9 cellular contexts compared by ENCODE assay signal in genomic region chr2:231189571-231190495, GRCh38. TPM values are rescaled to one million over a fixed set of nuclear protein-coding genes. Genes with fewer than 3 reads are reported as not detected.
DNase-seq lines count a peak whose midpoint lies in the region; ATAC-seq, FAIRE-seq and TF ChIP-seq lines count a peak whose summit lies in the region.
"Had no signal": no experiment of that assay in that cellular context is flagged by ENCODE, and none has a peak within 500 bp of the region (broad histone marks: within the 10 kb centered on the region; RNA-seq: fewer than 3 reads in every experiment).

No MANE protein-coding gene starts in this region.

- no peak for TF ChIP-seq EP300 in esophagus muscularis mucosa (IDR thresholded peaks at IDR 0.05)

- no peak for FAIRE-seq in GM12891 (lab: Jason Lieb, UNC)

- no peaks in the 10 kb centered on the region for H3K4me1 ChIP-seq in Peyer's patch
- H3K4me1 ChIP-seq in esophagus muscularis mucosa, result peaks cover 27 to 76% (median 69%) of the 10 kb centered on the region in 4 donors
- H3K4me1 ChIP-seq in mesodermal cell (ENCODE audit: control insufficient read depth, insufficient read depth, low read length, poor library complexity, severe bottlenecking), result peaks cover 8% of the 10 kb centered on the region

- ATAC-seq in GM18858 (IDR thresholded peaks at IDR 0.05; ENCODE audit: unreplicated experiment), result no peak

- intact Hi-C loops in esophagus muscularis mucosa (cut with DNase I), result loop anchor here (2.0 kb wide), 1 partner anchor 85 kb away; no protein-coding TSS in a partner anchor

- 69% methylated on average over 20 of the region's 22 CpGs for WGBS in esophagus muscularis mucosa
- WGBS in mesodermal cell (ENCODE audit: insufficient coverage in 2 of 2), 2 experiments, result 70 to 79% methylated on average over 12 to 16 of the region's 22 CpGs

- TF ChIP-seq POLR2A in Peyer's patch (IDR thresholded peaks at IDR 0.05) (no peak), esophagus muscularis mucosa (IDR thresholded peaks at IDR 0.05; ENCODE audit: low read depth) (no peak), GM12891 (IDR thresholded peaks at IDR 0.05; ENCODE audit: low read depth, low read length) (no peak)

- TF ChIP-seq CTCF in Peyer's patch (IDR thresholded peaks at IDR 0.05), result no peak
- TF ChIP-seq CTCF in esophagus muscularis mucosa (IDR thresholded peaks at IDR 0.05), result no peak

- DNase-seq in Peyer's patch (peak in 1 of 3 donors; percentile 15), esophagus muscularis mucosa (ENCODE audit: extremely low spot score) (peak; percentile 93), GM12891 (ENCODE audit: insufficient read length, low spot score) (no peak)
- no peak for DNase-seq in NK-92 treated with Interleukin-12 subunit alpha and Interleukin-12 subunit beta, amount 100 ng/mL, for 24 hours (lab: John Stamatoyannopoulos, UW)
- DNase-seq in activated CD4-positive, alpha-beta T cell treated with anti-CD3 and anti-CD28 coated beads, Interleukin-2, amount 50 U/mL, for 4 hours, result no peak
- DNase-seq: activated CD4-positive, alpha-beta T cell treated with anti-CD3 and anti-CD28 coated beads, Interleukin-2, amount 10 ng/mL, durations not matched to agents 7 days and 5 days had no signal

- H3K27ac ChIP-seq in Peyer's patch, result peak overlapping the region; percentile 62 to 88 (median 70)
- peak overlapping the region; percentile 93 to 96 (median 94) for H3K27ac ChIP-seq in esophagus muscularis mucosa (replicated peaks in 1 of 4)
- H3K27ac ChIP-seq in mesodermal cell (ENCODE audit: low read depth, low read length, severe bottlenecking), result peak overlapping the region; percentile 24
- H3K27ac ChIP-seq in temporal lobe (ENCODE audit: low read depth, low read length), result peak overlapping the region; percentile 67

- H3K27me3 ChIP-seq in Peyer's patch (no peaks in the 10 kb centered on the region), esophagus muscularis mucosa (no peaks in the 10 kb centered on the region)

- H3K4me3 ChIP-seq in Peyer's patch (peak overlapping the region in 3 of 4 donors; percentile 18 to 42 (median 33)), esophagus muscularis mucosa (peak overlapping the region; percentile 50 to 57 (median 52)), mesodermal cell (ENCODE audit: extremely low read depth, insufficient read depth, low read length, poor library complexity, severe bottlenecking) (no peak overlapping the region)

- H3K36me3 ChIP-seq in Peyer's patch (no peaks in the 10 kb centered on the region), esophagus muscularis mucosa (no peaks in the 10 kb centered on the region), mesodermal cell (ENCODE audit: control insufficient read depth, insufficient read depth, low read length) (no peaks in the 10 kb centered on the region)

- no peaks in the 10 kb centered on the region for H3K9me3 ChIP-seq in Peyer's patch
- H3K9me3 ChIP-seq in esophagus muscularis mucosa, result no peaks in the 10 kb centered on the region
- H3K9me3 ChIP-seq in mesodermal cell (ENCODE audit: control insufficient read depth, low read length), result no peaks in the 10 kb centered on the region

TF ChIP-seq in GM12891, 5 proteins besides CTCF, POLR2A, EP300 and RAD21:
- TF ChIP-seq POLR2AphosphoS5 (IDR thresholded peaks at IDR 0.05; ENCODE audit: low read depth, low read length) (no peak), POU2F2 (IDR thresholded peaks at IDR 0.05; ENCODE audit: low read depth, low read length) (no peak), SPI1 (IDR thresholded peaks at IDR 0.05; ENCODE audit: low read depth, low read length) (no peak), PAX5 (IDR thresholded peaks at IDR 0.05; ENCODE audit: insufficient read depth, low read length, severe bottlenecking) (no peak), TAF1 (IDR thresholded peaks at IDR 0.05; ENCODE audit: low read depth, low read length) (no peak)

RNA-seq across cellular contexts. Expression of gene ARMC9, which starts 8.6 kb away (rescaled TPM):
- total RNA-seq in Peyer's patch, result 10 to 100 TPM in 3 of 4 donors, 1 to 10 TPM in 1; 3.3 to 15.7 (median 10.5) TPM
- total RNA-seq in esophagus muscularis mucosa, result 100 to 1,000 TPM; 119 to 262 (median 152) TPM
- polyA plus RNA-seq in mesodermal cell (2013, experiment 1 of 2), result 38.2 TPM
- 34.0 TPM for polyA plus RNA-seq in mesodermal cell (2013, experiment 2 of 2)
- total RNA-seq in temporal lobe, result 10.1 TPM
- 9.8 TPM for polyA plus RNA-seq in GM12891 (2012; ENCODE audit: low read depth, missing spikeins)

Comparison
In these comparisons a context has a peak if more than half of its experiments do, and no peak if none do; other contexts are left out.
1. H3K27ac ChIP-seq: peak in every context shown above with its lines; median percentile 94 in esophagus muscularis mucosa; 70 in Peyer's patch; 67 in temporal lobe; 24 in mesodermal cell.
2. RNA of gene ARMC9, which starts 8.6 kb away (total RNA-seq): 119 to 262 TPM in esophagus muscularis mucosa; 3.3 to 15.7 TPM in Peyer's patch and 10.1 TPM in temporal lobe (single experiment); every median in the first group is over 4 times any median in the second.